In the genomic region with DNA sequence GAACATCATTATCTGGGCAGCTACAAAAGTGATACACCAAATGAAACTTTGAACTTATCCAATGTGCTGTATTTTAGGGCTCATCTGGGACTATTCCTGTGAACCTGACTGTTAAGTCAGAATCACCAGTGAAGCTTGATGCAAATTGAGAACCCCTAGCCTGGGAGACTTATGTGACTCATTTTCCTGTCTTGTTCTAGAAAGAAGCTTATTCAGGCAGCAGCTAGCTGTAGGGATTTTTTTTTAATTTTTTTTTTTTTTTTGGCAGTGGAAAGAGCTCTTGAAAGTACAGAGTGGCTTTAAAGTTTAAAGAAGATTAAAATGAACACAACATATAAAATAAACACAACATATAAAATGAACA, we compare ENCODE assay signal across 8 cellular contexts.
A peak's percentile ranks its signal among the peaks of the same experiment; 100 is the strongest.
DNase-seq lines count a peak whose midpoint lies in the region; ATAC-seq and TF ChIP-seq lines count a peak whose summit lies in the region.

No MANE protein-coding gene starts in this region.

- H3K4me1 Mint-ChIP-seq in activated T-cell treated with anti-CD3 and anti-CD28 coated beads, Interleukin-2, amount 50 U/mL, for 4 hours (ENCODE audit: low read depth): peaks cover 91% of the 10 kb centered on the region
- peaks cover 53% of the 10 kb centered on the region for H3K4me1 Mint-ChIP-seq in mesothelial cell of epicardium

- TF ChIP-seq CTCF in mesothelial cell of epicardium (IDR thresholded peaks at IDR 0.05; ENCODE audit: unreplicated experiment): no peak

- DNase-seq in activated T-cell treated with anti-CD3 and anti-CD28 coated beads, Interleukin-2, amount 50 U/mL, for 4 hours: no peak
- DNase-seq in activated T-cell treated with anti-CD3 and anti-CD28 coated beads, Interleukin-2, amount 50 U/mL, for 48 hours: no peak
- DNase-seq in activated naive CD4-positive, alpha-beta T cell treated with anti-CD3 and anti-CD28 coated beads, Interleukin-2, amount 50 U/mL, for 72 hours (ENCODE audit: low spot score in 2 of 2): no peak
- DNase-seq in mesothelial cell of epicardium (ENCODE audit: low spot score in 2 of 2, unreplicated experiment in 2 of 2) (no peak), left lobe of liver (ENCODE audit: low spot score) (no peak), nucleus accumbens (lab: John Stamatoyannopoulos, UW) (no peak), HUDEP-2 (lab: John Stamatoyannopoulos, UW; ENCODE audit: unreplicated experiment in 76 of 76) (no peak)

- peak; percentile 77 to 78 for ATAC-seq in activated T-cell treated with anti-CD3 and anti-CD28 coated beads, Interleukin-2, amount 50 U/mL, for 4 hours
- ATAC-seq in HG03354 (IDR thresholded peaks at IDR 0.05; ENCODE audit: poor library complexity, severe bottlenecking, unreplicated experiment) (peak; percentile 26), left lobe of liver (no peak)
- peak; percentile 80 to 82 for ATAC-seq in activated naive CD4-positive, alpha-beta T cell treated with anti-CD3 and anti-CD28 coated beads, Interleukin-2, amount 50 U/mL, for 72 hours

- H3K4me3 Mint-ChIP-seq in activated T-cell treated with anti-CD3 and anti-CD28 coated beads, Interleukin-2, amount 50 U/mL, for 4 hours: peak overlapping the region; percentile 100
- H3K4me3 Mint-ChIP-seq in mesothelial cell of epicardium: no peak overlapping the region

- H3K27me3 Mint-ChIP-seq in activated T-cell treated with anti-CD3 and anti-CD28 coated beads, Interleukin-2, amount 50 U/mL, for 4 hours (ENCODE audit: low read depth): no peaks in the 10 kb centered on the region
- H3K27me3 Mint-ChIP-seq in mesothelial cell of epicardium (ENCODE audit: low read depth): no peaks in the 10 kb centered on the region

- H3K9me3 Mint-ChIP-seq in activated T-cell treated with anti-CD3 and anti-CD28 coated beads, Interleukin-2, amount 50 U/mL, for 4 hours: no peaks in the 10 kb centered on the region
- no peaks in the 10 kb centered on the region for H3K9me3 Mint-ChIP-seq in activated naive CD4-positive, alpha-beta T cell treated with anti-CD3 and anti-CD28 coated beads, Interleukin-2, amount 50 U/mL, for 72 hours
- no peaks in the 10 kb centered on the region for H3K9me3 Mint-ChIP-seq in mesothelial cell of epicardium

- H3K36me3 Mint-ChIP-seq in activated T-cell treated with anti-CD3 and anti-CD28 coated beads, Interleukin-2, amount 50 U/mL, for 4 hours (ENCODE audit: insufficient read depth): peaks cover 21% of the 10 kb centered on the region
- peaks cover 23 to 25% of the 10 kb centered on the region in 2 donors for H3K36me3 Mint-ChIP-seq in activated naive CD4-positive, alpha-beta T cell treated with anti-CD3 and anti-CD28 coated beads, Interleukin-2, amount 50 U/mL, for 72 hours
- no peaks in the 10 kb centered on the region for H3K36me3 Mint-ChIP-seq in mesothelial cell of epicardium

- peak overlapping the region; percentile 97 for H3K27ac Mint-ChIP-seq in activated naive CD4-positive, alpha-beta T cell treated with anti-CD3 and anti-CD28 coated beads, Interleukin-2, amount 50 U/mL, for 72 hours
- peak overlapping the region; percentile 54 for H3K27ac Mint-ChIP-seq in mesothelial cell of epicardium
